ENCODE assay signal across 1 cellular context in the genomic region with DNA sequence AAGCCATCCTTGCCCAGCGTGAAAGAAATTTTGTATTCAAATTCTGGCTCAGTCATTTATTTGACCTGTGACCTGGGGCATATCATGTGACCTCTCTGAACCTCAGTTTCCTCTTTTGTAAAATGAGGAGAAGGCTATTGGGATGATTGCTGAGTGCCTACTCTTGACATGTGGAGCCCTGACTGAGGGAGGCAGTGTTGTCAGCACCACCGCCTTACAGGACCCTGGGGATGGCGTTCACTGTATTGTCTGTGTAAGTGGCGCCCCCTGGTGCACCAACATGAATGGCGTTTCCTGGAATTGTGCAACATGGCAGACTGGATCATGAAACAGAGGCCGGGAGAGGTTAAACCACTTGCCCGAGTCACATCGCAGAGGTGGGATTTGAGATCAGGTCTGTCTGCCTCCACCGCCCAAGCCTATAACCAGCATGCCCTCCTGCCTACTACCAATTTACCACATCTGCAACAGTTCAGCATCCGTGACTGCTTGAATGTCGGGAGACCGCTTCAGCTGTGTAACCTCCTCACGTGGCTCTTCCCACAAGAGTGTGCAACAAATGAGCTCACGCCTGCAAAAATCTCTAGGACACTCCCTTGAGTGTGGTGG.
TF ChIP-seq lines count a peak whose summit lies in the region.

No MANE protein-coding gene starts in this region.

TF ChIP-seq in HepG2, 621 proteins besides CTCF, POLR2A, EP300 and RAD21 (continued from another document and continues in another):
- TF ChIP-seq, protein P1, sequence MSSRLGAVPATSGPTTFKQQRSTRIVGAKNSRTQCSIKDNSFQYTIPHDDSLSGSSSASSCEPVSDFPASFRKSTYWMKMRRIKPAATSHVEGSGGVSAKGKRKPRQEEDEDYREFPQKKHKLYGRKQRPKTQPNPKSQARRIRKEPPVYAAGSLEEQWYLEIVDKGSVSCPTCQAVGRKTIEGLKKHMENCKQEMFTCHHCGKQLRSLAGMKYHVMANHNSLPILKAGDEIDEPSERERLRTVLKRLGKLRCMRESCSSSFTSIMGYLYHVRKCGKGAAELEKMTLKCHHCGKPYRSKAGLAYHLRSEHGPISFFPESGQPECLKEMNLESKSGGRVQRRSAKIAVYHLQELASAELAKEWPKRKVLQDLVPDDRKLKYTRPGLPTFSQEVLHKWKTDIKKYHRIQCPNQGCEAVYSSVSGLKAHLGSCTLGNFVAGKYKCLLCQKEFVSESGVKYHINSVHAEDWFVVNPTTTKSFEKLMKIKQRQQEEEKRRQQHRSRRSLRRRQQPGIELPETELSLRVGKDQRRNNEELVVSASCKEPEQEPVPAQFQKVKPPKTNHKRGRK (CRISPR knock-in tag; IDR thresholded peaks at IDR 0.05), result 0 out of 2 replicates have a peak, but pooled peaks have one; percentile 54
- TF ChIP-seq KAT8 (CRISPR knock-in tag; IDR thresholded peaks at IDR 0.05), result peak; percentile 42; the same call in 1 of the 2 replicates
- TF ChIP-seq TSC22D2 (CRISPR knock-in tag; IDR thresholded peaks at IDR 0.05; ENCODE audit: borderline replicate concordance), result peak; percentile 33; the same call in 1 of the 2 replicates
- TF ChIP-seq, protein P2, sequence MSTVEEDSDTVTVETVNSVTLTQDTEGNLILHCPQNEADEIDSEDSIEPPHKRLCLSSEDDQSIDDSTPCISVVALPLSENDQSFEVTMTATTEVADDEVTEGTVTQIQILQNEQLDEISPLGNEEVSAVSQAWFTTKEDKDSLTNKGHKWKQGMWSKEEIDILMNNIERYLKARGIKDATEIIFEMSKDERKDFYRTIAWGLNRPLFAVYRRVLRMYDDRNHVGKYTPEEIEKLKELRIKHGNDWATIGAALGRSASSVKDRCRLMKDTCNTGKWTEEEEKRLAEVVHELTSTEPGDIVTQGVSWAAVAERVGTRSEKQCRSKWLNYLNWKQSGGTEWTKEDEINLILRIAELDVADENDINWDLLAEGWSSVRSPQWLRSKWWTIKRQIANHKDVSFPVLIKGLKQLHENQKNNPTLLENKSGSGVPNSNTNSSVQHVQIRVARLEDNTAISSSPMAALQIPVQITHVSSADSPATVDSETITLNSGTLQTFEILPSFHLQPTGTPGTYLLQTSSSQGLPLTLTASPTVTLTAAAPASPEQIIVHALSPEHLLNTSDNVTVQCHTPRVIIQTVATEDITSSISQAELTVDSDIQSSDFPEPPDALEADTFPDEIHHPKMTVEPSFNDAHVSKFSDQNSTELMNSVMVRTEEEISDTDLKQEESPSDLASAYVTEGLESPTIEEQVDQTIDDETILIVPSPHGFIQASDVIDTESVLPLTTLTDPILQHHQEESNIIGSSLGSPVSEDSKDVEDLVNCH (CRISPR knock-in tag; IDR thresholded peaks at IDR 0.05), result no peak
- 0 out of 2 replicates have a peak, but pooled peaks have one; percentile 40 for TF ChIP-seq ZMYM3 (CRISPR knock-in tag; IDR thresholded peaks at IDR 0.05)
- TF ChIP-seq ZNF33B (CRISPR knock-in tag; IDR thresholded peaks at IDR 0.05), result no peak
- TF ChIP-seq, protein P3, sequence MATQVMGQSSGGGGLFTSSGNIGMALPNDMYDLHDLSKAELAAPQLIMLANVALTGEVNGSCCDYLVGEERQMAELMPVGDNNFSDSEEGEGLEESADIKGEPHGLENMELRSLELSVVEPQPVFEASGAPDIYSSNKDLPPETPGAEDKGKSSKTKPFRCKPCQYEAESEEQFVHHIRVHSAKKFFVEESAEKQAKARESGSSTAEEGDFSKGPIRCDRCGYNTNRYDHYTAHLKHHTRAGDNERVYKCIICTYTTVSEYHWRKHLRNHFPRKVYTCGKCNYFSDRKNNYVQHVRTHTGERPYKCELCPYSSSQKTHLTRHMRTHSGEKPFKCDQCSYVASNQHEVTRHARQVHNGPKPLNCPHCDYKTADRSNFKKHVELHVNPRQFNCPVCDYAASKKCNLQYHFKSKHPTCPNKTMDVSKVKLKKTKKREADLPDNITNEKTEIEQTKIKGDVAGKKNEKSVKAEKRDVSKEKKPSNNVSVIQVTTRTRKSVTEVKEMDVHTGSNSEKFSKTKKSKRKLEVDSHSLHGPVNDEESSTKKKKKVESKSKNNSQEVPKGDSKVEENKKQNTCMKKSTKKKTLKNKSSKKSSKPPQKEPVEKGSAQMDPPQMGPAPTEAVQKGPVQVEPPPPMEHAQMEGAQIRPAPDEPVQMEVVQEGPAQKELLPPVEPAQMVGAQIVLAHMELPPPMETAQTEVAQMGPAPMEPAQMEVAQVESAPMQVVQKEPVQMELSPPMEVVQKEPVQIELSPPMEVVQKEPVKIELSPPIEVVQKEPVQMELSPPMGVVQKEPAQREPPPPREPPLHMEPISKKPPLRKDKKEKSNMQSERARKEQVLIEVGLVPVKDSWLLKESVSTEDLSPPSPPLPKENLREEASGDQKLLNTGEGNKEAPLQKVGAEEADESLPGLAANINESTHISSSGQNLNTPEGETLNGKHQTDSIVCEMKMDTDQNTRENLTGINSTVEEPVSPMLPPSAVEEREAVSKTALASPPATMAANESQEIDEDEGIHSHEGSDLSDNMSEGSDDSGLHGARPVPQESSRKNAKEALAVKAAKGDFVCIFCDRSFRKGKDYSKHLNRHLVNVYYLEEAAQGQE (IDR thresholded peaks at IDR 0.05; ENCODE audit: borderline replicate concordance in 1 of 2, low read depth in 1 of 2, low read length in 2 of 2), result no peak
- no peak for TF ChIP-seq BCL6 (CRISPR knock-in tag; IDR thresholded peaks at IDR 0.05)
- no peak for TF ChIP-seq GLI4 (CRISPR knock-in tag; IDR thresholded peaks at IDR 0.05; ENCODE audit: borderline replicate concordance)
- TF ChIP-seq HOXA7 (CRISPR knock-in tag; IDR thresholded peaks at IDR 0.05), result no peak
- no peak for TF ChIP-seq SSRP1 (CRISPR knock-in tag; IDR thresholded peaks at IDR 0.05)
- no peak for TF ChIP-seq ATF7-NPFF (CRISPR knock-in tag; IDR thresholded peaks at IDR 0.05; ENCODE audit: low read depth)
- peak; percentile 54 for TF ChIP-seq GABPB1 (CRISPR knock-in tag; IDR thresholded peaks at IDR 0.05)
- TF ChIP-seq ZNF777 (CRISPR knock-in tag; IDR thresholded peaks at IDR 0.05), result no peak
- TF ChIP-seq SNRNP70 (IDR thresholded peaks at IDR 0.05; ENCODE audit: low read depth, low read length), result no peak
- TF ChIP-seq SRSF1 (optimal IDR thresholded peaks at IDR 0.05; ENCODE audit: low read depth, low read length), result no peak
- 0 out of 2 replicates have a peak, but pooled peaks have one; percentile 36 for TF ChIP-seq SP4 (CRISPR knock-in tag; IDR thresholded peaks at IDR 0.05)
- TF ChIP-seq KLF9 (CRISPR knock-in tag; IDR thresholded peaks at IDR 0.05; ENCODE audit: low read depth), result no peak
- 0 out of 2 replicates have a peak, but pooled peaks have one; percentile 51 for TF ChIP-seq ZNF619 (CRISPR knock-in tag; IDR thresholded peaks at IDR 0.05)
- TF ChIP-seq NBN (conservative IDR thresholded peaks at IDR 0.05), result no peak
- TF ChIP-seq SUZ12 (IDR thresholded peaks at IDR 0.05; ENCODE audit: low read depth, low read length), result no peak
- no peak for TF ChIP-seq NCOR1 (IDR thresholded peaks at IDR 0.05; ENCODE audit: borderline replicate concordance, low read length)
- TF ChIP-seq ZNF558 (CRISPR knock-in tag; IDR thresholded peaks at IDR 0.05; ENCODE audit: borderline replicate concordance), result no peak
- peak; percentile 46; the same call in 1 of the 2 replicates for TF ChIP-seq RXRB (CRISPR knock-in tag; IDR thresholded peaks at IDR 0.05; ENCODE audit: borderline replicate concordance)
- no peak for TF ChIP-seq MAFF (IDR thresholded peaks at IDR 0.05; ENCODE audit: low read depth, low read length)
- TF ChIP-seq FOXC1 (CRISPR knock-in tag; IDR thresholded peaks at IDR 0.05; ENCODE audit: borderline replicate concordance), result 0 out of 2 replicates have a peak, but pooled peaks have one; percentile 53
- peak; percentile 76 for TF ChIP-seq ETV5 (CRISPR knock-in tag; IDR thresholded peaks at IDR 0.05; ENCODE audit: borderline replicate concordance)
- TF ChIP-seq, protein P4, sequence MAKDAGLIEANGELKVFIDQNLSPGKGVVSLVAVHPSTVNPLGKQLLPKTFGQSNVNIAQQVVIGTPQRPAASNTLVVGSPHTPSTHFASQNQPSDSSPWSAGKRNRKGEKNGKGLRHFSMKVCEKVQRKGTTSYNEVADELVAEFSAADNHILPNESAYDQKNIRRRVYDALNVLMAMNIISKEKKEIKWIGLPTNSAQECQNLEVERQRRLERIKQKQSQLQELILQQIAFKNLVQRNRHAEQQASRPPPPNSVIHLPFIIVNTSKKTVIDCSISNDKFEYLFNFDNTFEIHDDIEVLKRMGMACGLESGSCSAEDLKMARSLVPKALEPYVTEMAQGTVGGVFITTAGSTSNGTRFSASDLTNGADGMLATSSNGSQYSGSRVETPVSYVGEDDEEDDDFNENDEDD (CRISPR knock-in tag; IDR thresholded peaks at IDR 0.05; ENCODE audit: borderline replicate concordance), result peak; percentile 39; the same call in 1 of the 2 replicates
- TF ChIP-seq SOX13 (IDR thresholded peaks at IDR 0.05), result no peak
- TF ChIP-seq SOX13 (CRISPR knock-in tag; conservative IDR thresholded peaks at IDR 0.05 in 1 of 2, IDR thresholded peaks at IDR 0.05 in 1 of 2), result no peak
- 0 out of 2 replicates have a peak, but pooled peaks have one; percentile 23 for TF ChIP-seq ZNF124 (CRISPR knock-in tag; IDR thresholded peaks at IDR 0.05)
- TF ChIP-seq HMG20B (CRISPR knock-in tag; conservative IDR thresholded peaks at IDR 0.05), result peak; percentile 53; the same call in 1 of the 2 replicates
- TF ChIP-seq, protein P5, sequence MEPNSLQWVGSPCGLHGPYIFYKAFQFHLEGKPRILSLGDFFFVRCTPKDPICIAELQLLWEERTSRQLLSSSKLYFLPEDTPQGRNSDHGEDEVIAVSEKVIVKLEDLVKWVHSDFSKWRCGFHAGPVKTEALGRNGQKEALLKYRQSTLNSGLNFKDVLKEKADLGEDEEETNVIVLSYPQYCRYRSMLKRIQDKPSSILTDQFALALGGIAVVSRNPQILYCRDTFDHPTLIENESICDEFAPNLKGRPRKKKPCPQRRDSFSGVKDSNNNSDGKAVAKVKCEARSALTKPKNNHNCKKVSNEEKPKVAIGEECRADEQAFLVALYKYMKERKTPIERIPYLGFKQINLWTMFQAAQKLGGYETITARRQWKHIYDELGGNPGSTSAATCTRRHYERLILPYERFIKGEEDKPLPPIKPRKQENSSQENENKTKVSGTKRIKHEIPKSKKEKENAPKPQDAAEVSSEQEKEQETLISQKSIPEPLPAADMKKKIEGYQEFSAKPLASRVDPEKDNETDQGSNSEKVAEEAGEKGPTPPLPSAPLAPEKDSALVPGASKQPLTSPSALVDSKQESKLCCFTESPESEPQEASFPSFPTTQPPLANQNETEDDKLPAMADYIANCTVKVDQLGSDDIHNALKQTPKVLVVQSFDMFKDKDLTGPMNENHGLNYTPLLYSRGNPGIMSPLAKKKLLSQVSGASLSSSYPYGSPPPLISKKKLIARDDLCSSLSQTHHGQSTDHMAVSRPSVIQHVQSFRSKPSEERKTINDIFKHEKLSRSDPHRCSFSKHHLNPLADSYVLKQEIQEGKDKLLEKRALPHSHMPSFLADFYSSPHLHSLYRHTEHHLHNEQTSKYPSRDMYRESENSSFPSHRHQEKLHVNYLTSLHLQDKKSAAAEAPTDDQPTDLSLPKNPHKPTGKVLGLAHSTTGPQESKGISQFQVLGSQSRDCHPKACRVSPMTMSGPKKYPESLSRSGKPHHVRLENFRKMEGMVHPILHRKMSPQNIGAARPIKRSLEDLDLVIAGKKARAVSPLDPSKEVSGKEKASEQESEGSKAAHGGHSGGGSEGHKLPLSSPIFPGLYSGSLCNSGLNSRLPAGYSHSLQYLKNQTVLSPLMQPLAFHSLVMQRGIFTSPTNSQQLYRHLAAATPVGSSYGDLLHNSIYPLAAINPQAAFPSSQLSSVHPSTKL (CRISPR knock-in tag; IDR thresholded peaks at IDR 0.05), result peak; percentile 24; the same call in 1 of the 2 replicates
- TF ChIP-seq, protein P6, sequence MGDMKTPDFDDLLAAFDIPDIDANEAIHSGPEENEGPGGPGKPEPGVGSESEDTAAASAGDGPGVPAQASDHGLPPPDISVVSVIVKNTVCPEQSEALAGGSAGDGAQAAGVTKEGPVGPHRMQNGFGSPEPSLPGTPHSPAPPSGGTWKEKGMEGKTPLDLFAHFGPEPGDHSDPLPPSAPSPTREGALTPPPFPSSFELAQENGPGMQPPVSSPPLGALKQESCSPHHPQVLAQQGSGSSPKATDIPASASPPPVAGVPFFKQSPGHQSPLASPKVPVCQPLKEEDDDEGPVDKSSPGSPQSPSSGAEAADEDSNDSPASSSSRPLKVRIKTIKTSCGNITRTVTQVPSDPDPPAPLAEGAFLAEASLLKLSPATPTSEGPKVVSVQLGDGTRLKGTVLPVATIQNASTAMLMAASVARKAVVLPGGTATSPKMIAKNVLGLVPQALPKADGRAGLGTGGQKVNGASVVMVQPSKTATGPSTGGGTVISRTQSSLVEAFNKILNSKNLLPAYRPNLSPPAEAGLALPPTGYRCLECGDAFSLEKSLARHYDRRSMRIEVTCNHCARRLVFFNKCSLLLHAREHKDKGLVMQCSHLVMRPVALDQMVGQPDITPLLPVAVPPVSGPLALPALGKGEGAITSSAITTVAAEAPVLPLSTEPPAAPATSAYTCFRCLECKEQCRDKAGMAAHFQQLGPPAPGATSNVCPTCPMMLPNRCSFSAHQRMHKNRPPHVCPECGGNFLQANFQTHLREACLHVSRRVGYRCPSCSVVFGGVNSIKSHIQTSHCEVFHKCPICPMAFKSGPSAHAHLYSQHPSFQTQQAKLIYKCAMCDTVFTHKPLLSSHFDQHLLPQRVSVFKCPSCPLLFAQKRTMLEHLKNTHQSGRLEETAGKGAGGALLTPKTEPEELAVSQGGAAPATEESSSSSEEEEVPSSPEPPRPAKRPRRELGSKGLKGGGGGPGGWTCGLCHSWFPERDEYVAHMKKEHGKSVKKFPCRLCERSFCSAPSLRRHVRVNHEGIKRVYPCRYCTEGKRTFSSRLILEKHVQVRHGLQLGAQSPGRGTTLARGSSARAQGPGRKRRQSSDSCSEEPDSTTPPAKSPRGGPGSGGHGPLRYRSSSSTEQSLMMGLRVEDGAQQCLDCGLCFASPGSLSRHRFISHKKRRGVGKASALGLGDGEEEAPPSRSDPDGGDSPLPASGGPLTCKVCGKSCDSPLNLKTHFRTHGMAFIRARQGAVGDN (CRISPR knock-in tag; IDR thresholded peaks at IDR 0.05), result peak; percentile 32
- no peak for TF ChIP-seq HNF4G (IDR thresholded peaks at IDR 0.05; ENCODE audit: borderline replicate concordance, low read depth, low read length)
- TF ChIP-seq HNF4G (CRISPR knock-in tag; IDR thresholded peaks at IDR 0.05; ENCODE audit: borderline replicate concordance, low read depth), result 0 out of 2 replicates have a peak, but pooled peaks have one; percentile 41
- TF ChIP-seq XRCC5 (optimal IDR thresholded peaks at IDR 0.05; ENCODE audit: low read length), result peak; percentile 63
- TF ChIP-seq ELF3 (CRISPR knock-in tag; IDR thresholded peaks at IDR 0.05), result peak; percentile 80
- no peak for TF ChIP-seq ZNF354B (CRISPR knock-in tag; IDR thresholded peaks at IDR 0.05)
- no peak for TF ChIP-seq ZC3H4 (CRISPR knock-in tag; IDR thresholded peaks at IDR 0.05; ENCODE audit: borderline replicate concordance)
- peak; percentile 26; the same call in 1 of the 2 replicates for TF ChIP-seq HMG20A (CRISPR knock-in tag; IDR thresholded peaks at IDR 0.05; ENCODE audit: borderline replicate concordance)
- no peak for TF ChIP-seq ZIK1 (CRISPR knock-in tag; IDR thresholded peaks at IDR 0.05; ENCODE audit: borderline replicate concordance, low read depth)
- TF ChIP-seq KLF6 (CRISPR knock-in tag; IDR thresholded peaks at IDR 0.05), result 0 out of 2 replicates have a peak, but pooled peaks have one; percentile 49
- TF ChIP-seq KDM1A (CRISPR knock-in tag; IDR thresholded peaks at IDR 0.05), result no peak
- no peak for TF ChIP-seq ZNF232 (CRISPR knock-in tag; IDR thresholded peaks at IDR 0.05; ENCODE audit: borderline replicate concordance)
- TF ChIP-seq, protein P7, sequence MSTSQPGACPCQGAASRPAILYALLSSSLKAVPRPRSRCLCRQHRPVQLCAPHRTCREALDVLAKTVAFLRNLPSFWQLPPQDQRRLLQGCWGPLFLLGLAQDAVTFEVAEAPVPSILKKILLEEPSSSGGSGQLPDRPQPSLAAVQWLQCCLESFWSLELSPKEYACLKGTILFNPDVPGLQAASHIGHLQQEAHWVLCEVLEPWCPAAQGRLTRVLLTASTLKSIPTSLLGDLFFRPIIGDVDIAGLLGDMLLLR (CRISPR knock-in tag; IDR thresholded peaks at IDR 0.05), result no peak
- TF ChIP-seq ZNF75D (CRISPR knock-in tag; IDR thresholded peaks at IDR 0.05; ENCODE audit: borderline replicate concordance), result no peak
